1 cellular context compared by ENCODE assay signal in genomic region chr7:100098913-100099312, GRCh38.
TF ChIP-seq lines count a peak whose summit lies in the region.

No MANE protein-coding gene starts in this region.

TF ChIP-seq in IMR-90, 13 proteins besides CTCF, POLR2A, EP300 and RAD21:
- TF ChIP-seq BHLHE40 (IDR thresholded peaks at IDR 0.05; ENCODE audit: low read depth, low read length) (no peak), CEBPB (IDR thresholded peaks at IDR 0.05; ENCODE audit: low read depth, low read length) (no peak), NFE2L2 (IDR thresholded peaks at IDR 0.05; ENCODE audit: low read depth, low read length) (no peak)
